In the genomic region with DNA sequence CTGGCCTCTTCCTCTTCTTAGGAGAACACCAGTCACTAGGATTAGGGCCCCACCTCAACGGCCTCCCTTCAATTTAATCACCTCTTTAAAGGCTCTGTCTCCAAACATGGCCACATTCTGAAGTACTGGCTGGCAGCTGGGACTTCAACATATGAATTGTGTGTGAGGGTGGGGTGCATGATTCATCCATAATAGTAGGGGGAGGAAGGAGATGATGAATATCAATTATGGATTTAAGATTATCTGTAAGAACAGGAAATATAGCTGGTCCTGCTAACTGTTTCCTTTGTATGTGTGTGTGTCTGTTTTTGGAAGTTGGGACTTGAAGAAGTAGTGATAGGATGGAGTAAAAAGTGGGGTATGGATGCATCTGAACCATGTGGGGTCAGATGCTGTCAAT, we compare ENCODE assay signal across 18 cellular contexts. TPM values are rescaled to one million over a fixed set of nuclear protein-coding genes. Genes with fewer than 3 reads are reported as not detected.
DNase-seq lines count a peak whose midpoint lies in the region; ATAC-seq and TF ChIP-seq lines count a peak whose summit lies in the region.
"Had no signal": no experiment of that assay in that cellular context is flagged by ENCODE, and none has a peak within 500 bp of the region (broad histone marks: within the 10 kb centered on the region; RNA-seq: fewer than 3 reads in every experiment).

No MANE protein-coding gene starts in this region.

- no peaks in the 10 kb centered on the region for H3K9me3 Mint-ChIP-seq in glutamatergic neuron (ENCODE audit: unreplicated experiment)
- H3K9me3 Mint-ChIP-seq: HFFc6 had no signal

- no peak overlapping the region for H3K4me3 Mint-ChIP-seq in glutamatergic neuron (ENCODE audit: unreplicated experiment)
- H3K4me3 Mint-ChIP-seq: CD4-positive, alpha-beta memory T cell; HFFc6 had no signal

- ATAC-seq in HG03196 (IDR thresholded peaks at IDR 0.05; ENCODE audit: unreplicated experiment), result no peak
- ATAC-seq: A549, HCT116, HepG2 had no signal

- DNase-seq in NCI-H82 (lab: John Stamatoyannopoulos, UW) (peak; percentile 37), NCI-H82 treated with DMSO at 0.1 percent for 48 hours (lab: John Stamatoyannopoulos, UW; ENCODE audit: unreplicated experiment) (no peak), NOMO-1 treated with DMSO at 0.1 percent for 48 hours (lab: John Stamatoyannopoulos, UW; ENCODE audit: unreplicated experiment) (peak; percentile 44), dermis blood vessel endothelial cell (peak; percentile 21), glutamatergic neuron (no peak), NCI-H226 (no peak)
- DNase-seq: AML-193; CD4-positive, alpha-beta memory T cell; DMS153; DMS79; GDM1; GOT3; H7; HFFc6 had no signal

- H3K27me3 Mint-ChIP-seq in glutamatergic neuron (ENCODE audit: unreplicated experiment), result no peaks in the 10 kb centered on the region
- H3K27me3 Mint-ChIP-seq: CD4-positive, alpha-beta memory T cell had no signal

- no peaks in the 10 kb centered on the region for H3K36me3 Mint-ChIP-seq in glutamatergic neuron (ENCODE audit: unreplicated experiment)

- H3K27ac Mint-ChIP-seq in glutamatergic neuron (ENCODE audit: unreplicated experiment), result no peak overlapping the region
- H3K27ac Mint-ChIP-seq: HFFc6 had no signal

- TF ChIP-seq CTCF in glutamatergic neuron (IDR thresholded peaks at IDR 0.05; ENCODE audit: partially characterized antibody, unreplicated experiment), result no peak

- H3K4me1 Mint-ChIP-seq in glutamatergic neuron (ENCODE audit: low read depth, unreplicated experiment), result no peaks in the 10 kb centered on the region

RNA-seq across cellular contexts. Expression of gene EPG5, which starts 14.7 kb away (rescaled TPM):
- total RNA-seq in dermis blood vessel endothelial cell (19.2 and 23.3 TPM in 2 replicates), glutamatergic neuron (ENCODE audit: unreplicated experiment) (36.6 TPM)

Comparison
In these comparisons a context has a peak if more than half of its experiments do, and no peak if none do; other contexts are left out.
1. DNase-seq: peak in NCI-H82 (single experiment), NOMO-1 treated with DMSO at 0.1 percent for 48 hours (single experiment) and dermis blood vessel endothelial cell (single experiment); none in NCI-H82 treated with DMSO at 0.1 percent for 48 hours (single experiment), glutamatergic neuron (single experiment) and NCI-H226 (single experiment).